ENCODE assay signal across 34 cellular contexts in the genomic region with DNA sequence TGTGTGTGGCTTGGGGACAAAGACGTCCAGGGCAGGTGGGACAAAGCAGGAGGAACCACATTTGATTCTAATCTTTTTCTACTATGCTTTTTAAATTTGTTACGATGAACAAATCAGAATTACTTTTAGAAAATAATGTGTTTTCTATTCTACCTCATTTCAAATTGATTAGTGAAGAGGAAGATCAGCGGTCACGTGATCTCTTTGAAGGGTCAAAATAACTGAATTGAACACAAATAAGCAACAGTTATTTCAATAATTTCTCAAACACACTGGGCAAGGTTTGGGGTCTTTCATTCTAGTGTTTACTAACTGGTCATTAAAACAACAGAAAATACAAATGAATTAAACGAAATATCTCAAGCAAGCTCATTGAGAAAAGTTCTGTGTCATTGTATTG.
"Had no signal": no experiment of that assay in that cellular context is flagged by ENCODE, and none has a peak within 500 bp of the region (broad histone marks: within the 10 kb centered on the region; RNA-seq: fewer than 3 reads in every experiment).

No MANE protein-coding gene starts in this region.

- H3K36me3 ChIP-seq: WERI-Rb-1 had no signal

- H3K4me3 Mint-ChIP-seq: activated CD4-positive, alpha-beta memory T cell treated with anti-CD3 and anti-CD28 coated beads, Interleukin-2, amount 10 ng/mL, durations not matched to agents 7 days and 5 days; activated CD8-positive, alpha-beta memory T cell treated with anti-CD3 and anti-CD28 coated beads, Interleukin-2, amount 10 ng/mL, durations not matched to agents 7 days and 5 days; activated naive CD4-positive, alpha-beta T cell treated with anti-CD3 and anti-CD28 coated beads, Interleukin-2, amount 10 ng/mL, durations not matched to agents 7 days and 5 days; activated naive CD8-positive, alpha-beta T cell; activated naive CD8-positive, alpha-beta T cell treated with anti-CD3 and anti-CD28 coated beads, Interleukin-2, amount 50 U/mL, for 24 hours; brain had no signal

- H3K36me3 Mint-ChIP-seq: activated CD8-positive, alpha-beta memory T cell treated with anti-CD3 and anti-CD28 coated beads, Interleukin-2, amount 10 ng/mL, durations not matched to agents 7 days and 5 days; activated naive CD4-positive, alpha-beta T cell treated with anti-CD3 and anti-CD28 coated beads, Interleukin-2, amount 10 ng/mL, durations not matched to agents 7 days and 5 days; activated naive CD8-positive, alpha-beta T cell; brain had no signal

- H3K4me1 Mint-ChIP-seq: activated CD4-positive, alpha-beta memory T cell treated with anti-CD3 and anti-CD28 coated beads, Interleukin-2, amount 10 ng/mL, durations not matched to agents 7 days and 5 days; activated CD8-positive, alpha-beta memory T cell treated with anti-CD3 and anti-CD28 coated beads, Interleukin-2, amount 10 ng/mL, durations not matched to agents 7 days and 5 days; activated naive CD4-positive, alpha-beta T cell treated with anti-CD3 and anti-CD28 coated beads, Interleukin-2, amount 10 ng/mL, durations not matched to agents 7 days and 5 days; activated naive CD8-positive, alpha-beta T cell treated with anti-CD3 and anti-CD28 coated beads, Interleukin-2, amount 50 U/mL, for 24 hours; brain had no signal

- H3K27me3 Mint-ChIP-seq: activated CD4-positive, alpha-beta memory T cell treated with anti-CD3 and anti-CD28 coated beads, Interleukin-2, amount 10 ng/mL, durations not matched to agents 7 days and 5 days; activated CD8-positive, alpha-beta memory T cell treated with anti-CD3 and anti-CD28 coated beads, Interleukin-2, amount 10 ng/mL, durations not matched to agents 7 days and 5 days; activated naive CD4-positive, alpha-beta T cell treated with anti-CD3 and anti-CD28 coated beads, Interleukin-2, amount 10 ng/mL, durations not matched to agents 7 days and 5 days; activated naive CD8-positive, alpha-beta T cell; activated naive CD8-positive, alpha-beta T cell treated with anti-CD3 and anti-CD28 coated beads, Interleukin-2, amount 50 U/mL, for 24 hours had no signal

- H3K27ac Mint-ChIP-seq: activated CD4-positive, alpha-beta memory T cell treated with anti-CD3 and anti-CD28 coated beads, Interleukin-2, amount 10 ng/mL, durations not matched to agents 7 days and 5 days; activated CD8-positive, alpha-beta memory T cell treated with anti-CD3 and anti-CD28 coated beads, Interleukin-2, amount 10 ng/mL, durations not matched to agents 7 days and 5 days; activated naive CD4-positive, alpha-beta T cell treated with anti-CD3 and anti-CD28 coated beads, Interleukin-2, amount 10 ng/mL, durations not matched to agents 7 days and 5 days; activated naive CD8-positive, alpha-beta T cell; activated naive CD8-positive, alpha-beta T cell treated with anti-CD3 and anti-CD28 coated beads, Interleukin-2, amount 50 U/mL, for 24 hours; brain had no signal

- FAIRE-seq: bronchial epithelial cell had no signal

- ATAC-seq: activated CD8-positive, alpha-beta memory T cell treated with anti-CD3 and anti-CD28 coated beads, Interleukin-2, amount 10 ng/mL, durations not matched to agents 7 days and 5 days; activated naive CD8-positive, alpha-beta T cell treated with anti-CD3 and anti-CD28 coated beads, Interleukin-2, amount 50 U/mL, for 24 hours; PC-3; Right ventricle myocardium inferior had no signal

- DNase-seq: activated CD4-positive, alpha-beta memory T cell treated with anti-CD3 and anti-CD28 coated beads, Interleukin-2, amount 10 ng/mL, durations not matched to agents 7 days and 5 days; activated CD4-positive, alpha-beta T cell treated with anti-CD3 and anti-CD28 coated beads for 1 hour; activated CD4-positive, alpha-beta T cell treated with anti-CD3 and anti-CD28 coated beads for 48 hours; activated CD4-positive, CD25-positive, alpha-beta regulatory T cell; activated CD8-positive, alpha-beta memory T cell treated with anti-CD3 and anti-CD28 coated beads for 24 hours; activated CD8-positive, alpha-beta memory T cell treated with anti-CD3 and anti-CD28 coated beads, Interleukin-2, amount 10 ng/mL, durations not matched to agents 7 days and 5 days; activated CD8-positive, alpha-beta memory T cell treated with anti-CD3 and anti-CD28 coated beads, Interleukin-2, amount 50 U/mL, for 48 hours; activated effector memory CD4-positive, alpha-beta T cell treated with Interleukin-2 at 50 U/mL for 16 hours; activated naive CD4-positive, alpha-beta T cell treated with anti-CD3 and anti-CD28 coated beads, Interleukin-2, amount 10 ng/mL, durations not matched to agents 7 days and 5 days; activated naive CD8-positive, alpha-beta T cell treated with anti-CD3 and anti-CD28 coated beads, Interleukin-2, amount 50 U/mL, for 24 hours; activated T-cell treated with anti-CD3 and anti-CD28 coated beads, Interleukin-2, amount 50 U/mL, for 48 hours; anterior cingulate cortex; caudate nucleus; cerebellar nuclear complex; MM.1S; MV-4-11; NCI-H1092; NCI-H1436 treated with DMSO at 0.1 percent for 48 hours; NCI-H1694 treated with DMSO at 0.1 percent for 48 hours; NCI-H2029; NCI-H345; NCI-H524 treated with DMSO at 0.1 percent for 48 hours; PC-3; SIG-M5; SW 1271; T-helper 1 cell; T-helper 2 cell; T-helper 9 cell; WERI-Rb-1 had no signal

- H3K27ac ChIP-seq: RWPE1, WERI-Rb-1 had no signal
